Comparison of ENCODE assay signal across 1 cellular context in the genomic region with DNA sequence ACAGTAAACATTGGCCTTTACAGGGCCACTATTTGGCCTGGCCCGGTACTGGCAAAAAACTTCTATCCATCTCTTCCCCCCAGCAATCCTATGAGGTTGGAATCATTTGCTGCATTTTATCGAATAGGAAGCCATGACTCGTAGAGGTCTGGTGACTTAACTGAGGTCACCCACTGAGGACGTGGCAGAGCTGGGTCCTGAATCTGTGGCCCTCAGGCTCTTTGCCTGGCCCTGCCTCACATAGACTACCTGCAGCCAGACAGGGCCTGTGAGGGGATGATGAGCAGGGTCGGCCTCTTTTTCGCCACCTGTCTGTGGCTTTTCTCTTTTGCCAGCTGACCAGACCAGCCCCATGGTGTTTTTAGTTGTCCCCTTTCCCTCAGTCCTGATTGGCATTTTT.
TF ChIP-seq lines count a peak whose summit lies in the region.

No MANE protein-coding gene starts in this region.

TF ChIP-seq in K562, 482 proteins besides CTCF, POLR2A, EP300 and RAD21:
- no peak for TF ChIP-seq IRF9 (tag; IDR thresholded peaks at IDR 0.05)
- peak; percentile 34; the same call in 1 of the 2 replicates for TF ChIP-seq RBFOX2 (IDR thresholded peaks at IDR 0.05; ENCODE audit: low read depth, low read length)
